In genomic region chr3:65444448-65444815, GRCh38 we compare ENCODE assay signal across 37 cellular contexts.
"Had no signal": no experiment of that assay in that cellular context is flagged by ENCODE, and none has a peak within 500 bp of the region (broad histone marks: within the 10 kb centered on the region; RNA-seq: fewer than 3 reads in every experiment).

No MANE protein-coding gene starts in this region.

- H3K9me3 Mint-ChIP-seq: activated naive CD4-positive, alpha-beta T cell treated with anti-CD3 and anti-CD28 coated beads for 36 hours; activated naive CD4-positive, alpha-beta T cell treated with anti-CD3 and anti-CD28 coated beads, Interleukin-2, amount 10 ng/mL, durations not matched to agents 7 days and 5 days; activated naive CD4-positive, alpha-beta T cell treated with anti-CD3 and anti-CD28 coated beads, Interleukin-2, amount 50 U/mL, for 24 hours; activated naive CD8-positive, alpha-beta T cell treated with anti-CD3 and anti-CD28 coated beads for 36 hours; activated naive CD8-positive, alpha-beta T cell treated with anti-CD3 and anti-CD28 coated beads, Interleukin-2, amount 10 ng/mL, durations not matched to agents 7 days and 5 days; activated T-cell treated with anti-CD3 and anti-CD28 coated beads, Interleukin-2, amount 50 U/mL, for 4 hours; activated T-helper 1 cell treated with anti-CD3 and anti-CD28 coated beads, Interleukin-12 subunit alpha, Interleukin-12 subunit beta, Interleukin-2, Interleukin-4 antibody, amounts not matched to agents 30 ng/mL and 10 ng/mL and 1 ng/mL, durations not matched to agents 14 hours and 24 hours and 36 hours; brain had no signal

- H3K36me3 Mint-ChIP-seq: activated naive CD4-positive, alpha-beta T cell treated with anti-CD3 and anti-CD28 coated beads, Interleukin-2, amount 10 ng/mL, durations not matched to agents 7 days and 5 days; activated naive CD4-positive, alpha-beta T cell treated with anti-CD3 and anti-CD28 coated beads, Interleukin-2, amount 50 U/mL, for 24 hours; activated naive CD4-positive, alpha-beta T cell treated with anti-CD3 and anti-CD28 coated beads, Interleukin-2, amount 50 U/mL, for 72 hours; activated naive CD8-positive, alpha-beta T cell; activated naive CD8-positive, alpha-beta T cell treated with anti-CD3 and anti-CD28 coated beads for 36 hours; activated naive CD8-positive, alpha-beta T cell treated with anti-CD3 and anti-CD28 coated beads, Interleukin-2, amount 10 ng/mL, durations not matched to agents 7 days and 5 days had no signal

- H3K9me3 ChIP-seq: adrenal gland, ascending aorta, body of pancreas, breast epithelium had no signal

- DNase-seq: activated effector memory CD4-positive, alpha-beta T cell treated with anti-CD3 and anti-CD28 coated beads, Interleukin-2, amount 50 U/mL, for 16 hours; activated effector memory CD4-positive, alpha-beta T cell treated with Interleukin-2 at 50 U/mL for 16 hours; activated gamma-delta T cell; activated gamma-delta T cell treated with Interleukin-2 at 50 U/mL for 16 hours; activated naive CD4-positive, alpha-beta T cell; activated naive CD4-positive, alpha-beta T cell treated with anti-CD3 and anti-CD28 coated beads for 36 hours; activated naive CD4-positive, alpha-beta T cell treated with anti-CD3 and anti-CD28 coated beads, Interleukin-2, amount 10 ng/mL, durations not matched to agents 7 days and 5 days; activated naive CD4-positive, alpha-beta T cell treated with anti-CD3 and anti-CD28 coated beads, Interleukin-2, amount 50 U/mL, for 16 hours; activated naive CD4-positive, alpha-beta T cell treated with Interleukin-2 at 50 U/mL for 16 hours; activated naive CD8-positive, alpha-beta T cell treated with anti-CD3 and anti-CD28 coated beads for 36 hours; activated naive CD8-positive, alpha-beta T cell treated with anti-CD3 and anti-CD28 coated beads, Interleukin-2, amount 10 ng/mL, durations not matched to agents 7 days and 5 days; activated naive CD8-positive, alpha-beta T cell treated with anti-CD3 and anti-CD28 coated beads, Interleukin-2, amount 50 U/mL, for 24 hours; activated T-cell treated with anti-CD3 and anti-CD28 coated beads, Interleukin-2, amount 50 U/mL, for 24 hours; activated T-cell treated with anti-CD3 and anti-CD28 coated beads, Interleukin-2, amount 50 U/mL, for 4 hours; activated T-cell treated with anti-CD3 and anti-CD28 coated beads, Interleukin-2, amount 50 U/mL, for 48 hours; activated T-cell treated with anti-CD3 and anti-CD28 coated beads, Interleukin-2, amount 50 U/mL, for 72 hours; adrenal gland; amniotic stem cell; amygdala; anterior cingulate cortex; aorta; body of pancreas; brain microvascular endothelial cell; caudate nucleus; central memory CD4-positive, alpha-beta T cell; cerebellar nuclear complex had no signal

- H3K27me3 Mint-ChIP-seq: activated naive CD4-positive, alpha-beta T cell treated with anti-CD3 and anti-CD28 coated beads, Interleukin-2, amount 10 ng/mL, durations not matched to agents 7 days and 5 days; activated naive CD4-positive, alpha-beta T cell treated with anti-CD3 and anti-CD28 coated beads, Interleukin-2, amount 50 U/mL, for 24 hours; activated naive CD8-positive, alpha-beta T cell; activated naive CD8-positive, alpha-beta T cell treated with anti-CD3 and anti-CD28 coated beads for 36 hours; activated naive CD8-positive, alpha-beta T cell treated with anti-CD3 and anti-CD28 coated beads, Interleukin-2, amount 10 ng/mL, durations not matched to agents 7 days and 5 days; activated naive CD8-positive, alpha-beta T cell treated with anti-CD3 and anti-CD28 coated beads, Interleukin-2, amount 50 U/mL, for 24 hours; activated T-cell treated with anti-CD3 and anti-CD28 coated beads, Interleukin-2, amount 50 U/mL, for 24 hours; activated T-helper 17 cell treated with anti-CD3 and anti-CD28 coated beads, Interleukin-2, amount 50 U/mL, for 72 hours; central memory CD8-positive, alpha-beta T cell had no signal

- ATAC-seq: activated naive CD4-positive, alpha-beta T cell treated with anti-CD3 and anti-CD28 coated beads, Interleukin-2, amount 50 U/mL, for 72 hours; activated naive CD8-positive, alpha-beta T cell treated with anti-CD3 and anti-CD28 coated beads, Interleukin-2, amount 50 U/mL, for 24 hours; activated T-cell treated with anti-CD3 and anti-CD28 coated beads, Interleukin-2, amount 50 U/mL, for 4 hours; activated T-cell treated with anti-CD3 and anti-CD28 coated beads, Interleukin-2, amount 50 U/mL, for 72 hours; activated T-helper 17 cell treated with anti-CD3 and anti-CD28 coated beads, Interleukin-2, amount 50 U/mL, for 72 hours; body of pancreas had no signal

- H3K27me3 ChIP-seq: adrenal gland, ascending aorta, body of pancreas, brain microvascular endothelial cell, breast epithelium, cardiac muscle cell had no signal

- H3K4me3 ChIP-seq: adrenal gland, ascending aorta, body of pancreas, breast epithelium, cardiac muscle cell had no signal

- H3K27ac Mint-ChIP-seq: activated naive CD4-positive, alpha-beta T cell treated with anti-CD3 and anti-CD28 coated beads for 36 hours; activated naive CD4-positive, alpha-beta T cell treated with anti-CD3 and anti-CD28 coated beads, Interleukin-2, amount 10 ng/mL, durations not matched to agents 7 days and 5 days; activated naive CD4-positive, alpha-beta T cell treated with anti-CD3 and anti-CD28 coated beads, Interleukin-2, amount 50 U/mL, for 24 hours; activated naive CD4-positive, alpha-beta T cell treated with anti-CD3 and anti-CD28 coated beads, Interleukin-2, amount 50 U/mL, for 72 hours; activated naive CD8-positive, alpha-beta T cell; activated naive CD8-positive, alpha-beta T cell treated with anti-CD3 and anti-CD28 coated beads for 36 hours; activated naive CD8-positive, alpha-beta T cell treated with anti-CD3 and anti-CD28 coated beads, Interleukin-2, amount 10 ng/mL, durations not matched to agents 7 days and 5 days; activated naive CD8-positive, alpha-beta T cell treated with anti-CD3 and anti-CD28 coated beads, Interleukin-2, amount 50 U/mL, for 24 hours; activated T-cell treated with anti-CD3 and anti-CD28 coated beads, Interleukin-2, amount 50 U/mL, for 24 hours; activated T-cell treated with anti-CD3 and anti-CD28 coated beads, Interleukin-2, amount 50 U/mL, for 72 hours; activated T-helper 1 cell treated with anti-CD3 and anti-CD28 coated beads, Interleukin-12 subunit alpha, Interleukin-12 subunit beta, Interleukin-2, Interleukin-4 antibody, amounts not matched to agents 30 ng/mL and 10 ng/mL and 1 ng/mL, durations not matched to agents 14 hours and 24 hours and 36 hours; activated T-helper 17 cell treated with anti-CD3 and anti-CD28 coated beads, Interleukin-2, amount 50 U/mL, for 72 hours; activated T-helper 2 cell treated with anti-CD3 and anti-CD28 coated beads, Interferon-gamma antibody, Interleukin-2, Interleukin-4, amounts not matched to agents 10 μg/mL and 5 μg/mL and 100 μg/mL, durations not matched to agents 14 hours and 24 hours and 36 hours had no signal

- H3K4me1 ChIP-seq: adrenal gland, ascending aorta, body of pancreas, breast epithelium had no signal

- H3K4me3 Mint-ChIP-seq: activated naive CD4-positive, alpha-beta T cell treated with anti-CD3 and anti-CD28 coated beads for 36 hours; activated naive CD4-positive, alpha-beta T cell treated with anti-CD3 and anti-CD28 coated beads, Interleukin-2, amount 10 ng/mL, durations not matched to agents 7 days and 5 days; activated naive CD4-positive, alpha-beta T cell treated with anti-CD3 and anti-CD28 coated beads, Interleukin-2, amount 50 U/mL, for 24 hours; activated naive CD8-positive, alpha-beta T cell; activated naive CD8-positive, alpha-beta T cell treated with anti-CD3 and anti-CD28 coated beads for 36 hours; activated naive CD8-positive, alpha-beta T cell treated with anti-CD3 and anti-CD28 coated beads, Interleukin-2, amount 10 ng/mL, durations not matched to agents 7 days and 5 days; activated naive CD8-positive, alpha-beta T cell treated with anti-CD3 and anti-CD28 coated beads, Interleukin-2, amount 50 U/mL, for 24 hours; activated T-cell treated with anti-CD3 and anti-CD28 coated beads, Interleukin-2, amount 50 U/mL, for 24 hours; activated T-cell treated with anti-CD3 and anti-CD28 coated beads, Interleukin-2, amount 50 U/mL, for 4 hours; activated T-cell treated with anti-CD3 and anti-CD28 coated beads, Interleukin-2, amount 50 U/mL, for 72 hours; activated T-helper 1 cell treated with anti-CD3 and anti-CD28 coated beads, Interleukin-12 subunit alpha, Interleukin-12 subunit beta, Interleukin-2, Interleukin-4 antibody, amounts not matched to agents 30 ng/mL and 10 ng/mL and 1 ng/mL, durations not matched to agents 14 hours and 24 hours and 36 hours; activated T-helper 17 cell treated with anti-CD3 and anti-CD28 coated beads, Interleukin-2, amount 50 U/mL, for 72 hours; brain; central memory CD8-positive, alpha-beta T cell had no signal

- H3K4me1 Mint-ChIP-seq: activated naive CD4-positive, alpha-beta T cell treated with anti-CD3 and anti-CD28 coated beads, Interleukin-2, amount 10 ng/mL, durations not matched to agents 7 days and 5 days; activated naive CD4-positive, alpha-beta T cell treated with anti-CD3 and anti-CD28 coated beads, Interleukin-2, amount 50 U/mL, for 24 hours; activated naive CD8-positive, alpha-beta T cell treated with anti-CD3 and anti-CD28 coated beads for 36 hours; activated naive CD8-positive, alpha-beta T cell treated with anti-CD3 and anti-CD28 coated beads, Interleukin-2, amount 10 ng/mL, durations not matched to agents 7 days and 5 days; activated naive CD8-positive, alpha-beta T cell treated with anti-CD3 and anti-CD28 coated beads, Interleukin-2, amount 50 U/mL, for 24 hours; activated T-helper 17 cell treated with anti-CD3 and anti-CD28 coated beads, Interleukin-2, amount 50 U/mL, for 72 hours; central memory CD8-positive, alpha-beta T cell had no signal

- H3K36me3 ChIP-seq: adrenal gland, ascending aorta, brain microvascular endothelial cell, breast epithelium, cardiac muscle cell had no signal

- H3K27ac ChIP-seq: adrenal gland, ascending aorta, body of pancreas, brain microvascular endothelial cell, breast epithelium, cardiac muscle cell had no signal
